22 cellular contexts compared by ENCODE assay signal in genomic region chr1:41356752-41357151, GRCh38. TPM values are rescaled to one million over a fixed set of nuclear protein-coding genes. Genes with fewer than 3 reads are reported as not detected.
DNase-seq lines count a peak whose midpoint lies in the region; ATAC-seq, FAIRE-seq and TF ChIP-seq lines count a peak whose summit lies in the region.
"Had no signal": no experiment of that assay in that cellular context is flagged by ENCODE, and none has a peak within 500 bp of the region (broad histone marks: within the 10 kb centered on the region; RNA-seq: fewer than 3 reads in every experiment).

No MANE protein-coding gene starts in this region.

- H3K9ac ChIP-seq in K562 (ENCODE audit: insufficient read depth in 1 of 2, low read depth in 2 of 2, low read length in 2 of 2) (no peak overlapping the region), neural progenitor cell (no peak overlapping the region)

- H3K27me3 ChIP-seq in heart left ventricle (peaks cover 0 to 7% (median 0%) of the 10 kb centered on the region in 9 donors), K562 (ENCODE audit: control insufficient read depth in 2 of 2, insufficient read depth in 2 of 2, low read length in 2 of 2) (peaks cover 0 to 5% of the 10 kb centered on the region in 2 experiments; a peak in 1 of 5 replicates), neural progenitor cell (peaks cover 10% of the 10 kb centered on the region), vagina (no peaks in the 10 kb centered on the region)
- H3K27me3 ChIP-seq: MG63 had no signal

- H2AFZ ChIP-seq in K562 (ENCODE audit: low read depth, low read length) (no peak overlapping the region), neural progenitor cell (replicated peaks) (no peak overlapping the region)

- FAIRE-seq in K562 (lab: Jason Lieb, UNC) = no peak
- FAIRE-seq: D721Med, G401.6, GM12891 had no signal

- no peaks in the 10 kb centered on the region for H3K9me3 ChIP-seq in heart left ventricle
- no peaks in the 10 kb centered on the region for H3K9me3 ChIP-seq in K562 (replicated peaks; ENCODE audit: control insufficient read depth, insufficient read depth, low read depth, low read length)
- no peaks in the 10 kb centered on the region for H3K9me3 ChIP-seq in neural progenitor cell (ENCODE audit: low read depth)
- H3K9me3 ChIP-seq in vagina = no peaks in the 10 kb centered on the region
- H3K9me3 ChIP-seq: MG63 had no signal

- BruUV-seq in K562 (replicated peaks; lab: Mats Ljungman, UMichigan) = no TSS peak

- no peaks in the 10 kb centered on the region for H3K79me2 ChIP-seq in K562 (ENCODE audit: control insufficient read depth, insufficient read depth, low read length)
- no peaks in the 10 kb centered on the region for H3K79me2 ChIP-seq in neural progenitor cell (ENCODE audit: low read depth)

- in situ Hi-C loops in K562 (cut with MboI) = no loop called here

- H3K27me3 Mint-ChIP-seq in neural progenitor cell (ENCODE audit: insufficient read depth, low read depth) (peaks cover 20% of the 10 kb centered on the region), natural killer cell (ENCODE audit: low read depth in 2 of 2) (peaks cover 22 to 24% of the 10 kb centered on the region in 2 donors)

- POLR2A ChIA-PET in K562 (lab: Yijun Ruan, JAX) = interaction anchor here (0.7 to 2.2 kb wide), 6 partner anchors 9 to 71 kb away, joined by 3 to 5 read pairs (median 3); no protein-coding TSS in a partner anchor

- WGBS in heart left ventricle, 4 donors = 92 to 98% (median 96%) methylated on average over 4 of the region's 4 CpGs
- WGBS in K562 (ENCODE audit: insufficient coverage, low coverage, missing lambda C conversion rate) = 1% methylated on average over 4 of the region's 4 CpGs

- peaks cover 0 to 43% (median 27%) of the 10 kb centered on the region in 12 donors for H3K4me1 ChIP-seq in heart left ventricle
- peaks cover 22 to 39% of the 10 kb centered on the region in 2 experiments for H3K4me1 ChIP-seq in K562 (replicated peaks in 1 of 2; ENCODE audit: control insufficient read depth in 2 of 2, insufficient read depth in 2 of 2, low read length in 2 of 2)
- H3K4me1 ChIP-seq in neural progenitor cell = peaks cover 24% of the 10 kb centered on the region
- peaks cover 28% of the 10 kb centered on the region for H3K4me1 ChIP-seq in vagina

- no peaks in the 10 kb centered on the region for H3K36me3 Mint-ChIP-seq in neural progenitor cell
- H3K36me3 Mint-ChIP-seq in natural killer cell = no peaks in the 10 kb centered on the region
- H3K36me3 Mint-ChIP-seq: CD8-positive, alpha-beta T cell had no signal

- H3K27ac ChIP-seq in heart left ventricle = peak overlapping the region in 8 of 12 donors; percentile 48 to 90 (median 69)
- no peak overlapping the region for H3K27ac ChIP-seq in K562 (ENCODE audit: extremely low read depth, low read depth, low read length)
- no peak overlapping the region for H3K27ac ChIP-seq in neural progenitor cell
- H3K27ac ChIP-seq in vagina = no peak overlapping the region

- peaks cover 15% of the 10 kb centered on the region for H3F3A ChIP-seq in neural progenitor cell (ENCODE audit: low read depth)

- TF ChIP-seq POLR2A in heart left ventricle (IDR thresholded peaks at IDR 0.05) = no peak
- TF ChIP-seq POLR2A in K562 (conservative IDR thresholded peaks at IDR 0.05) = no peak
- no peak for TF ChIP-seq POLR2A in vagina (IDR thresholded peaks at IDR 0.05)

- DNase-seq in heart left ventricle (no peak), Right ventricle myocardium inferior (ENCODE audit: missing footprints) (no peak), K562 (ENCODE audit: extremely low read depth in 1 of 4, low spot score in 3 of 4) (no peak), neural progenitor cell (ENCODE audit: low spot score) (peak; percentile 0), vagina (ENCODE audit: extremely low spot score in 2 of 2) (peak; percentile 10 to 28), natural killer cell (no peak)
- DNase-seq in activated naive CD4-positive, alpha-beta T cell (lab: John Stamatoyannopoulos, UW) = no peak
- DNase-seq: AML-193, DMS79 treated with DMSO at 0.1 percent for 48 hours, KG1, MG63, NCI-H1105, NCI-H1694 treated with DMSO at 0.1 percent for 48 hours, NCI-H446, PC-3, SHP77 had no signal

- H3K9me3 Mint-ChIP-seq in neural progenitor cell (no peaks in the 10 kb centered on the region), natural killer cell (no peaks in the 10 kb centered on the region)
- H3K9me3 Mint-ChIP-seq: CD8-positive, alpha-beta T cell had no signal

- TF ChIP-seq EP300 in K562 (IDR thresholded peaks at IDR 0.05; ENCODE audit: low read length) = no peak

- H3K4me1 Mint-ChIP-seq in neural progenitor cell (peaks cover 37% of the 10 kb centered on the region), natural killer cell (peaks cover 9 to 26% of the 10 kb centered on the region in 2 donors)

- ATAC-seq in heart left ventricle (no peak), Right ventricle myocardium inferior (no peak), K562 (no peak), HG02610 (IDR thresholded peaks at IDR 0.05; ENCODE audit: unreplicated experiment) (no peak), natural killer cell (no peak)
- ATAC-seq: CD8-positive, alpha-beta T cell; HCT116; PC-3 had no signal

- no peak overlapping the region for H3K4me2 ChIP-seq in K562 (ENCODE audit: insufficient read depth, low read length)
- H3K4me2 ChIP-seq in neural progenitor cell = no peak overlapping the region

- CTCF ChIA-PET in K562 (lab: Yijun Ruan, JAX; ENCODE audit: low intra/inter-chr PET ratio) = no interaction called here

- intact Hi-C loops in heart left ventricle (cut with DNase I) (loop anchor here in 2 of 10 donors (5.0 kb wide), 3 partner anchors 39 to 61 kb away; no protein-coding TSS in a partner anchor), Right ventricle myocardium inferior (cut with DNase I) (no loop called here), K562 (cut with micrococcal nuclease) (no loop called here), vagina (cut with DNase I) (no loop called here), natural killer cell (cut with micrococcal nuclease) (no loop called here)

- TF ChIP-seq CTCF in heart left ventricle (IDR thresholded peaks at IDR 0.05) = no peak
- no peak for TF ChIP-seq CTCF in K562 (IDR thresholded peaks at IDR 0.05 in 2 of 3, conservative IDR thresholded peaks at IDR 0.05 in 1 of 3; ENCODE audit: insufficient read depth in 2 of 3, low read depth in 1 of 3, low read length in 3 of 3)
- TF ChIP-seq CTCF in neural progenitor cell (IDR thresholded peaks at IDR 0.05) = no peak
- TF ChIP-seq CTCF in vagina (IDR thresholded peaks at IDR 0.05) = no peak
- no peak for TF ChIP-seq CTCF in natural killer cell (IDR thresholded peaks at IDR 0.05)

- no peak for TF ChIP-seq RAD21 in K562 (CRISPR knock-in tag; conservative IDR thresholded peaks at IDR 0.05 in 1 of 2, IDR thresholded peaks at IDR 0.05 in 1 of 2)

- H3K4me3 ChIP-seq in heart left ventricle (no peak overlapping the region), K562 (no peak overlapping the region), neural progenitor cell (no peak overlapping the region), vagina (no peak overlapping the region)
- H3K4me3 ChIP-seq: MG63 had no signal

- H4K20me1 ChIP-seq in K562 (replicated peaks; ENCODE audit: control insufficient read depth, insufficient read depth, low read length) (no peaks in the 10 kb centered on the region), neural progenitor cell (ENCODE audit: low read depth) (no peaks in the 10 kb centered on the region)

- H3K4me3 Mint-ChIP-seq in neural progenitor cell (no peak overlapping the region), natural killer cell (no peak overlapping the region)
- H3K4me3 Mint-ChIP-seq: CD8-positive, alpha-beta T cell had no signal

- no peaks in the 10 kb centered on the region for H3K9me1 ChIP-seq in K562 (ENCODE audit: control insufficient read depth, insufficient read depth, low read length)

- H3K27ac Mint-ChIP-seq in neural progenitor cell (no peak overlapping the region), natural killer cell (peak overlapping the region in 1 of 2 donors; percentile 35)
- H3K27ac Mint-ChIP-seq: CD8-positive, alpha-beta T cell had no signal

- H3K36me3 ChIP-seq in heart left ventricle (no peaks in the 10 kb centered on the region), K562 (ENCODE audit: control insufficient read depth, insufficient read depth, low read length) (no peaks in the 10 kb centered on the region), neural progenitor cell (no peaks in the 10 kb centered on the region), vagina (no peaks in the 10 kb centered on the region)
- H3K36me3 ChIP-seq: MG63 had no signal

TF ChIP-seq in K562, 482 proteins besides CTCF, POLR2A, EP300 and RAD21 (continues in another document):
- TF ChIP-seq CCAR2 (IDR thresholded peaks at IDR 0.05; ENCODE audit: low read depth, low read length) (no peak), HDAC2 (IDR thresholded peaks at IDR 0.05) (peak; percentile 90), TCF3 (CRISPR knock-in tag; IDR thresholded peaks at IDR 0.05) (no peak), BRF1 (IDR thresholded peaks at IDR 0.05; ENCODE audit: borderline replicate concordance, extremely low read depth, insufficient read length) (no peak), SMARCB1 (IDR thresholded peaks at IDR 0.05; ENCODE audit: insufficient read length, low read depth) (no peak), SP1 (CRISPR knock-in tag; IDR thresholded peaks at IDR 0.05) (no peak)

RNA-seq across cellular contexts. Expression of gene FOXO6, which starts 4.5 kb away (rescaled TPM):
- total RNA-seq in heart left ventricle (1 to 10 TPM in 8 of 9 donors, under 1 TPM in 1; 0.69 to 4.8 (median 1.4) TPM), Right ventricle myocardium inferior (4.5 TPM), K562 (2014; rRNA removed) (0.08 TPM in 1 of 2 replicates, not detected in the other), K562 (2014; rRNA removed; fragmentation: Illumina TruSeq; extraction: Trizol) (not detected in 2 replicates), K562 (2015; rRNA removed; fragmentation: Illumina TruSeq; extraction: Trizol) (0.04 TPM in 1 of 2 replicates, not detected in the other), K562 (2021) (0.31 and 0.38 TPM in 2 replicates), neural progenitor cell (ENCODE audit: low replicate concordance) (2.1 TPM in 1 of 2 replicates, not detected in the other), vagina (1.7 TPM), natural killer cell (1 to 10 TPM; 1.2 to 3.3 (median 1.7) TPM)
- polyA plus RNA-seq in heart left ventricle (under 1 TPM; 0.71 to 0.99 TPM), K562 (2011; rRNA removed) (not detected in 2 replicates), K562 (2014; fragmentation: Illumina TruSeq; extraction: Trizol) (0.10 TPM in 1 of 2 replicates, not detected in the other), K562 (2014; fragmentation: Nextera tagmentation; extraction: Ambion mirVana) (not detected), K562 (2014; rRNA removed) (0.13 and 0.43 TPM in 2 replicates)
- not detected in 2 replicates for total RNA-seq in K562 (2011; cell fraction: chromatin; rRNA removed; ENCODE audit: low replicate concordance)
- 0.17 and 0.53 TPM in 2 replicates for total RNA-seq in K562 (2011; cell fraction: nucleolus; rRNA removed)
- total RNA-seq in K562 (2011; cell fraction: nucleoplasm; rRNA removed) = not detected in 2 replicates
- not detected in 2 replicates for polyA plus RNA-seq in K562 (2011; cell fraction: cytosol; rRNA removed)
- polyA plus RNA-seq in K562 (2011; cell fraction: nucleus; rRNA removed) = 0.04 and 0.06 TPM in 2 replicates
- 0.18 and 0.51 TPM in 2 replicates for polyA plus RNA-seq in K562 (2012)
- 0.14 TPM in 1 of 2 replicates, not detected in the other for polyA minus RNA-seq in K562 (2011; rRNA and poly(A)+ RNA removed)
- not detected in 2 replicates for polyA minus RNA-seq in K562 (2011; cell fraction: cytosol; rRNA and poly(A)+ RNA removed)
- 0.22 and 0.27 TPM in 2 replicates for polyA minus RNA-seq in K562 (2011; cell fraction: nucleus; rRNA and poly(A)+ RNA removed)

Comparison
In these comparisons a context has a peak if more than half of its experiments do, and no peak if none do; other contexts are left out.
1. DNase-seq: peak in neural progenitor cell (single experiment) and vagina (2 of 2); none in heart left ventricle (0 of 5), Right ventricle myocardium inferior (single experiment), K562 (0 of 4), activated naive CD4-positive, alpha-beta T cell (0 of 4) and natural killer cell (single experiment).
2. H3K27ac ChIP-seq: peak in heart left ventricle (8 of 12); none in K562 (single experiment), neural progenitor cell (single experiment) and vagina (single experiment).